Comparison of ENCODE assay signal across 13 cellular contexts in the genomic region with DNA sequence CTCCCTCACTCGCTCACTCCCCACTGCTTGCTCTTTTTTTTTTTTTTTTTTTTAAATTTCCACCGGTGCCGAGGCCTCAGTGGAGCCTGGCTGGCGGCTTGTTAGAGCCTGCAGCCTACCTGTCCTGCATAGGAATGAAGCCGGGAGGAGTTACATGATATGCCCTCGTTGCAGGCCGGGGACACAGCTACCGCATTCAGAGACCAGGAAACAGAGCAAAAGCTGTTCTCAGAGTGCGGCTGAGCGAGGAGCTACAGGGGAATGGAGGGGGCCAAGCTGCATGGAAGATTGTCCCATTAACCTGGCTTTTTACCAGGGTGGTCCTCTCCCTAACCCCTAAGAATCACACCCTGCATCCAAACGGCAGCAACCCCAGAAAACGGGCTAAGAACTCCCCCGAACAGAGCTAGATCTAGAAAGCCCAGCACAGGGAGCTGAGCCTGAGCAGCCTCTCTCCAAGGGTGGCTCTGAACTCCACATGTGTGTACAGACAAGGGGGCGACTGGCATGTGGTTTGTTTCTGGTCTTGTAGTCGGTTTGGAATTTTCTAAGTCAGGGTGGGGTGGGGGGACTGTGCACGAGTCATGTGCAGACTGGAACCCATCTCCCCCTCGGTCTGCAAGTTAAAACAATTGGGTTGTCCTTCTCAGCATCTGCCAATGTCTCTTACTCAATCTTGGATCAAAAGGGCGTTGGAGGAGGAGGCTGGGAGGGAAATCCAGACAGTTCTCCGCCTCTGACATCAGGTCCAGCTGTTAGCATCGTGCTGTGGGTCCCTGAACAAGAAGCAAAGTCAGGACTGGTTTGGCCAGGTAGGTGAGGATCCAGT.
DNase-seq lines count a peak whose midpoint lies in the region; ATAC-seq and TF ChIP-seq lines count a peak whose summit lies in the region.
"Had no signal": no experiment of that assay in that cellular context is flagged by ENCODE, and none has a peak within 500 bp of the region (broad histone marks: within the 10 kb centered on the region; RNA-seq: fewer than 3 reads in every experiment).

No MANE protein-coding gene starts in this region.

- H3K4me2 ChIP-seq in osteoblast (ENCODE audit: insufficient read depth, low read length) = peak overlapping the region; percentile 18

- POLR2A ChIA-PET in WTC11 (lab: Charles Lee) = no interaction called here

- peaks cover 0 to 16% (median 9%) of the 10 kb centered on the region in 7 donors for H3K27me3 ChIP-seq in heart right ventricle
- H3K27me3 ChIP-seq in osteoblast (ENCODE audit: insufficient read depth, low read length) = no peaks in the 10 kb centered on the region
- H3K27me3 ChIP-seq: ovary had no signal

- H3K36me3 ChIP-seq in heart right ventricle (no peaks in the 10 kb centered on the region), osteoblast (ENCODE audit: insufficient read depth, low read length) (no peaks in the 10 kb centered on the region)
- H3K36me3 ChIP-seq: HAP-1, ovary had no signal

- BruUV-seq in Calu3 (replicated peaks; lab: Mats Ljungman, UMichigan) = no TSS peak

- intact Hi-C loops in Calu3 (cut with micrococcal nuclease; ENCODE audit: unreplicated experiment) (no loop called here), heart right ventricle (cut with DNase I) (no loop called here)

- H3K79me2 ChIP-seq in osteoblast (ENCODE audit: insufficient read depth, low read length) = peaks cover 21% of the 10 kb centered on the region

- H3K4me1 Mint-ChIP-seq in Calu3 (ENCODE audit: low read depth, unreplicated experiment) (peaks cover 32% of the 10 kb centered on the region), WTC11 (peaks cover 33% of the 10 kb centered on the region)
- H3K4me1 Mint-ChIP-seq: activated CD4-positive, alpha-beta T cell treated with anti-CD3 and anti-CD28 coated beads for 36 hours had no signal

- no peak overlapping the region for H3K4me3 Mint-ChIP-seq in Calu3 (ENCODE audit: low read depth, unreplicated experiment)
- H3K4me3 Mint-ChIP-seq in WTC11 = no peak overlapping the region
- H3K4me3 Mint-ChIP-seq: activated CD4-positive, alpha-beta T cell treated with anti-CD3 and anti-CD28 coated beads for 36 hours; CD4-positive, alpha-beta T cell had no signal

- ATAC-seq in WTC11 = peak; percentile 90
- ATAC-seq in heart right ventricle = peak in 7 of 8 donors; percentile 23 to 75 (median 47)
- no peak for ATAC-seq in GM21737 (IDR thresholded peaks at IDR 0.05; ENCODE audit: unreplicated experiment)
- no peak for ATAC-seq in GM21390 (IDR thresholded peaks at IDR 0.05; ENCODE audit: unreplicated experiment)
- ATAC-seq: activated CD4-positive, alpha-beta T cell treated with anti-CD3 and anti-CD28 coated beads for 36 hours had no signal

- H4K20me1 ChIP-seq in osteoblast (ENCODE audit: insufficient read depth, low read length) = no peaks in the 10 kb centered on the region

- H3K9me3 ChIP-seq in heart right ventricle (no peaks in the 10 kb centered on the region), osteoblast (ENCODE audit: low read depth, low read length) (no peaks in the 10 kb centered on the region)
- H3K9me3 ChIP-seq: HAP-1, ovary had no signal

- H3K4me3 ChIP-seq in heart right ventricle (no peak overlapping the region), osteoblast (ENCODE audit: insufficient read depth, low read length) (no peak overlapping the region)
- H3K4me3 ChIP-seq: HAP-1, ovary had no signal

- H3K27me3 Mint-ChIP-seq in Calu3 (ENCODE audit: unreplicated experiment) (no peaks in the 10 kb centered on the region), WTC11 (ENCODE audit: low read depth) (no peaks in the 10 kb centered on the region; the same call in 1 of the 2 replicates)

- peaks cover 0 to 6% (median 0%) of the 10 kb centered on the region in 9 donors for H3K4me1 ChIP-seq in heart right ventricle
- peaks cover 5% of the 10 kb centered on the region for H3K4me1 ChIP-seq in osteoblast (ENCODE audit: insufficient read depth, low read length)
- H3K4me1 ChIP-seq: HAP-1 had no signal

- no peak for DNase-seq in Calu3
- DNase-seq in WTC11 (ENCODE audit: low spot score) = no peak
- no peak for DNase-seq in heart right ventricle
- no peak for DNase-seq in osteoblast (ENCODE audit: insufficient read length, low spot score, missing footprints)
- no peak for DNase-seq in GM19240 (ENCODE audit: insufficient read length, low spot score)
- DNase-seq in inferior parietal cortex (ENCODE audit: extremely low spot score) = no peak
- DNase-seq: activated CD4-positive, alpha-beta T cell treated with anti-CD3 and anti-CD28 coated beads for 36 hours; CD4-positive, alpha-beta T cell; ovary; SHP77 had no signal

- no peak for TF ChIP-seq CTCF in Calu3 (IDR thresholded peaks at IDR 0.05; ENCODE audit: unreplicated experiment)
- no peak for TF ChIP-seq CTCF in WTC11 (IDR thresholded peaks at IDR 0.05)
- TF ChIP-seq CTCF in heart right ventricle (IDR thresholded peaks at IDR 0.05) = no peak
- TF ChIP-seq CTCF in osteoblast (IDR thresholded peaks at IDR 0.05; ENCODE audit: extremely low read depth, low read depth, low read length) = no peak

- no peaks in the 10 kb centered on the region for H3K9me3 Mint-ChIP-seq in Calu3 (ENCODE audit: low read depth, unreplicated experiment)
- H3K9me3 Mint-ChIP-seq in WTC11 = peaks cover 17% of the 10 kb centered on the region
- H3K9me3 Mint-ChIP-seq: CD4-positive, alpha-beta T cell had no signal

- WGBS in heart right ventricle, 2 donors = 53 to 56% methylated on average over 20 of the region's 20 CpGs

- H3K27ac ChIP-seq in heart right ventricle (no peak overlapping the region), osteoblast (ENCODE audit: low read depth, low read length) (no peak overlapping the region)
- H3K27ac ChIP-seq: ovary had no signal

- H3K36me3 Mint-ChIP-seq in Calu3 (ENCODE audit: insufficient read depth, unreplicated experiment) (peaks cover 37% of the 10 kb centered on the region), WTC11 (no peaks in the 10 kb centered on the region; the same call in 1 of the 2 replicates)

- peak overlapping the region; percentile 35 for H2AFZ ChIP-seq in osteoblast (ENCODE audit: low read length)

- CTCF ChIA-PET in Calu3 (lab: Charles Lee) = no interaction called here
- CTCF ChIA-PET in WTC11 (lab: Charles Lee) = interaction anchor here (0.6 to 1.2 kb wide), 4 partner anchors 23 to 55 kb away, joined by 3 to 6 read pairs (median 4); no protein-coding TSS in a partner anchor

- H3K27ac Mint-ChIP-seq in Calu3 (ENCODE audit: unreplicated experiment) (peak overlapping the region; percentile 78), WTC11 (peak overlapping the region; percentile 10; the same call in 1 of the 2 replicates)
- H3K27ac Mint-ChIP-seq: activated CD4-positive, alpha-beta T cell treated with anti-CD3 and anti-CD28 coated beads for 36 hours; CD4-positive, alpha-beta T cell had no signal

TF ChIP-seq in WTC11, 78 proteins besides CTCF, POLR2A, EP300 and RAD21:
- TF ChIP-seq GABPB1 (CRISPR knock-in tag; IDR thresholded peaks at IDR 0.05) = peak; percentile 79
- TF ChIP-seq NR3C1 (CRISPR knock-in tag; conservative IDR thresholded peaks at IDR 0.05; ENCODE audit: low read depth) = no peak

Comparison
In these comparisons a context has a peak if more than half of its experiments do, and no peak if none do; other contexts are left out.
1. ATAC-seq: peak in WTC11 (single experiment) and heart right ventricle (7 of 8); none in GM21737 (single experiment) and GM21390 (single experiment).